18 cellular contexts compared by ENCODE assay signal in the genomic region with DNA sequence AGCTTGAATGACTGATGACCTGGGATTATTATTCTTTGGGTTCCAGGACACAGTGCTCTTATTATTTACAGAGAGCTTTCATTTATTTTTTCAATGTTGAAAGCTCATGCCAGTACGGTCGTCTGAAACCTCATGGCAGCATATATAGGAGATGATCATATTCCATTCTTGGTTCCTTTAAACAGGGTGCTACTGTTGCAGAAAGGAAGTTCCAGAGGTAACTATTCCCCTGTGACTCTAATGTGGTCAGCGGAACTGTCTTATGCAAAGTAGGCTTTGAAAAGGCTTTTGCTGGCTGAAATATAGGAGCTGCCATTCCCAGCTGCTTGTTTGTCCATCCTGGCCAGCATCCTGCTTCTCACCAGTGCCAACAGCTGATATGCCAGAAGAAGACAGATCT.
DNase-seq lines count a peak whose midpoint lies in the region; ATAC-seq and TF ChIP-seq lines count a peak whose summit lies in the region.
"Had no signal": no experiment of that assay in that cellular context is flagged by ENCODE, and none has a peak within 500 bp of the region (broad histone marks: within the 10 kb centered on the region; RNA-seq: fewer than 3 reads in every experiment).

No MANE protein-coding gene starts in this region.

- H3K79me2 ChIP-seq in Karpas-422 (ENCODE audit: low read length), result no peaks in the 10 kb centered on the region
- H3K79me2 ChIP-seq in OCI-LY3 (ENCODE audit: low read length), result no peaks in the 10 kb centered on the region
- H3K79me2 ChIP-seq in neural progenitor cell (ENCODE audit: low read depth), result no peaks in the 10 kb centered on the region

- H3K27ac Mint-ChIP-seq in neural progenitor cell, result no peak overlapping the region
- H3K27ac Mint-ChIP-seq: IgD-negative memory B cell had no signal

- peak overlapping the region; percentile 17 for H3K4me2 ChIP-seq in Karpas-422 (ENCODE audit: low read depth, low read length, poor library complexity, severe bottlenecking)
- peak overlapping the region; percentile 58 for H3K4me2 ChIP-seq in OCI-LY3 (ENCODE audit: low read length)
- no peak overlapping the region for H3K4me2 ChIP-seq in neural progenitor cell

- TF ChIP-seq CTCF in OCI-LY3 (IDR thresholded peaks at IDR 0.05; ENCODE audit: low read depth, low read length) (no peak), neural progenitor cell (IDR thresholded peaks at IDR 0.05) (no peak)

- no peak overlapping the region for H3K4me3 ChIP-seq in Karpas-422 (ENCODE audit: low read length)
- H3K4me3 ChIP-seq in OCI-LY3 (ENCODE audit: low read length), result peak overlapping the region; percentile 13; the same call in 1 of the 2 replicates
- H3K4me3 ChIP-seq in neural progenitor cell, result no peak overlapping the region

- H4K20me1 ChIP-seq in Karpas-422 (ENCODE audit: insufficient read depth, low read depth, low read length) (no peaks in the 10 kb centered on the region; the same call in 1 of the 2 replicates), OCI-LY3 (ENCODE audit: insufficient read depth, low read length) (no peaks in the 10 kb centered on the region), neural progenitor cell (ENCODE audit: low read depth) (no peaks in the 10 kb centered on the region)

- no peak overlapping the region for H2AFZ ChIP-seq in Karpas-422 (ENCODE audit: low read length)
- no peak overlapping the region for H2AFZ ChIP-seq in OCI-LY3 (ENCODE audit: low read depth, low read length)
- peak overlapping the region; percentile 27 for H2AFZ ChIP-seq in neural progenitor cell (replicated peaks)

- H3K36me3 Mint-ChIP-seq in neural progenitor cell, result no peaks in the 10 kb centered on the region
- H3K36me3 Mint-ChIP-seq: IgD-negative memory B cell had no signal

- H3K9ac ChIP-seq in Karpas-422 (ENCODE audit: low read length) (no peak overlapping the region), OCI-LY3 (ENCODE audit: low read length) (no peak overlapping the region), neural progenitor cell (no peak overlapping the region)

- no peak overlapping the region for H3K4me3 Mint-ChIP-seq in neural progenitor cell

- peaks cover 3% of the 10 kb centered on the region for H3F3A ChIP-seq in neural progenitor cell (ENCODE audit: low read depth)

- peaks cover 3% of the 10 kb centered on the region for H3K9me3 Mint-ChIP-seq in neural progenitor cell

- ATAC-seq in GM19438 (IDR thresholded peaks at IDR 0.05; ENCODE audit: low read depth, unreplicated experiment), result peak; percentile 57
- ATAC-seq: SK-N-SH treated with all-trans-retinoic acid at 6 μM for 48 hours had no signal

- peaks cover 18% of the 10 kb centered on the region for H3K4me1 Mint-ChIP-seq in neural progenitor cell

- H3K27me3 ChIP-seq in Karpas-422 (ENCODE audit: low read length) (peaks cover 3% of the 10 kb centered on the region; the same call in 1 of the 2 replicates), OCI-LY3 (ENCODE audit: low read depth, low read length) (peaks cover 6% of the 10 kb centered on the region; the same call in 1 of the 2 replicates), neural progenitor cell (no peaks in the 10 kb centered on the region)

- H3K27ac ChIP-seq in Karpas-422 (ENCODE audit: low read length), result no peak overlapping the region
- no peak overlapping the region for H3K27ac ChIP-seq in OCI-LY3 (ENCODE audit: low read length)
- H3K27ac ChIP-seq in neural progenitor cell, result no peak overlapping the region
- H3K27ac ChIP-seq: C4-2B had no signal

- H3K4me1 ChIP-seq in Karpas-422 (ENCODE audit: low read length) (peaks cover 10% of the 10 kb centered on the region), OCI-LY3 (ENCODE audit: low read length) (peaks cover 34% of the 10 kb centered on the region), neural progenitor cell (peaks cover 19% of the 10 kb centered on the region)

- no peaks in the 10 kb centered on the region for H3K9me3 ChIP-seq in Karpas-422 (ENCODE audit: low read length)
- no peaks in the 10 kb centered on the region for H3K9me3 ChIP-seq in OCI-LY3 (ENCODE audit: insufficient read depth, low read length)
- H3K9me3 ChIP-seq in neural progenitor cell (ENCODE audit: low read depth), result no peaks in the 10 kb centered on the region

- H3K9me2 ChIP-seq in Karpas-422 (replicated peaks; ENCODE audit: insufficient read depth, low read length), result no peaks in the 10 kb centered on the region

- DNase-seq in Karpas-422 (peak; percentile 45), neural progenitor cell (ENCODE audit: low spot score) (no peak), hippocampal formation (lab: John Stamatoyannopoulos, UW) (no peak), NCI-H1105 treated with DMSO at 0.1 percent for 48 hours (lab: John Stamatoyannopoulos, UW) (no peak)
- no peak for DNase-seq in activated CD4-positive, alpha-beta T cell treated with anti-CD3 and anti-CD28 coated beads, Interleukin-2, amount 50 U/mL, for 48 hours
- DNase-seq: DMS79 treated with DMSO at 0.1 percent for 48 hours, NCI-H1436, NCI-H1930, NCI-H345, NCI-H524 treated with DMSO at 0.1 percent for 48 hours, Right ventricle myocardium superior, T-helper 1 cell, T-helper 9 cell had no signal

- H3K27me3 Mint-ChIP-seq in neural progenitor cell (ENCODE audit: insufficient read depth, low read depth), result peaks cover 4% of the 10 kb centered on the region

- H3K36me3 ChIP-seq in Karpas-422 (ENCODE audit: insufficient read depth, low read length), result no peaks in the 10 kb centered on the region
- H3K36me3 ChIP-seq in OCI-LY3 (replicated peaks; ENCODE audit: low read depth, low read length), result no peaks in the 10 kb centered on the region
- no peaks in the 10 kb centered on the region for H3K36me3 ChIP-seq in neural progenitor cell
